ENCODE assay signal across 10 cellular contexts in the genomic region with DNA sequence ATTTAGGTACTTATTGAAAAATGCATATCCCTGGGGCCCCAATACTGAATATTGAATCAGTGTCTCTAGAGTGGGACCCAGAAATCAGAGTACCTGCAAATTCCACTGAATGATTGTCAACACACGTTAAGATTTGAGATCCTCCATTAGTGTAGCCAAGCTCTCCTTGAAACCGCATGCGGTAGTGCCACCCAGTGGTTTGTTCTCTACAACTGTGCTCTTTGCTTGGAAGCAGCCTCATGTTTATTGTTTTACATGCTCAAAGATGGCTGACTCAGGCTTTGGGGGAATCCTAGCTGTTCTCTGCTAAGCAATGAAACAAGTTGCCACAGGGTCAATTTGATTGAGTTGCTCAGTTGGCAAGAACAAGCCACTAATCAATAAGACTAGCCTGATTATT.
DNase-seq lines count a peak whose midpoint lies in the region; ATAC-seq, FAIRE-seq and TF ChIP-seq lines count a peak whose summit lies in the region.
"Had no signal": no experiment of that assay in that cellular context is flagged by ENCODE, and none has a peak within 500 bp of the region (broad histone marks: within the 10 kb centered on the region; RNA-seq: fewer than 3 reads in every experiment).

No MANE protein-coding gene starts in this region.

- no peak overlapping the region for H3K4me3 Mint-ChIP-seq in WTC11
- H3K4me3 Mint-ChIP-seq in glutamatergic neuron (ENCODE audit: unreplicated experiment), result no peak overlapping the region
- H3K4me3 Mint-ChIP-seq: naive B cell had no signal

- H3K9me3 ChIP-seq in gastrocnemius medialis, result peaks cover 0 to 7% (median 0%) of the 10 kb centered on the region in 3 donors

- no peaks in the 10 kb centered on the region for H3K4me1 ChIP-seq in gastrocnemius medialis

- peaks cover 6% of the 10 kb centered on the region; the same call in 1 of the 2 replicates for H3K4me1 Mint-ChIP-seq in WTC11
- H3K4me1 Mint-ChIP-seq in glutamatergic neuron (ENCODE audit: low read depth, unreplicated experiment), result peaks cover 10% of the 10 kb centered on the region
- H3K4me1 Mint-ChIP-seq: naive B cell had no signal

- no peak overlapping the region for H3K27ac Mint-ChIP-seq in WTC11
- H3K27ac Mint-ChIP-seq in glutamatergic neuron (ENCODE audit: unreplicated experiment), result no peak overlapping the region
- H3K27ac Mint-ChIP-seq: naive B cell had no signal

- no peaks in the 10 kb centered on the region for H3K36me3 ChIP-seq in gastrocnemius medialis

- no peak for FAIRE-seq in frontal cortex (lab: Jason Lieb, UNC)

- CTCF ChIA-PET in WTC11 (lab: Charles Lee), result interaction anchor here (0.5 to 1.3 kb wide), 8 partner anchors 37 to 1335 kb away, joined by 3 to 8 read pairs (median 4); no protein-coding TSS in a partner anchor

- H3K27me3 Mint-ChIP-seq in WTC11 (ENCODE audit: low read depth) (no peaks in the 10 kb centered on the region), glutamatergic neuron (ENCODE audit: unreplicated experiment) (no peaks in the 10 kb centered on the region)

- TF ChIP-seq CTCF in WTC11 (IDR thresholded peaks at IDR 0.05) (peak; percentile 28; the same call in 1 of the 2 replicates), glutamatergic neuron (IDR thresholded peaks at IDR 0.05; ENCODE audit: partially characterized antibody, unreplicated experiment) (peak; percentile 62), gastrocnemius medialis (IDR thresholded peaks at IDR 0.05 in 4 of 5, conservative IDR thresholded peaks at IDR 0.05 in 1 of 5) (peak in 4 of 5 experiments; percentile 18 to 59 (median 41))

- peak; percentile 66 for DNase-seq in ELF-1 (ENCODE audit: low read depth, low spot score)
- DNase-seq in LoVo (ENCODE audit: low spot score), result peak; percentile 19
- peak; percentile 73 for DNase-seq in WTC11 (ENCODE audit: low spot score)
- DNase-seq in glutamatergic neuron, result peak; percentile 74
- DNase-seq in gastrocnemius medialis, result peak; percentile 41 to 61
- DNase-seq in frontal cortex (ENCODE audit: low spot score in 2 of 2), result no peak
- DNase-seq: naive B cell had no signal

- H3K9me3 Mint-ChIP-seq in WTC11 (peaks cover 28% of the 10 kb centered on the region), glutamatergic neuron (ENCODE audit: unreplicated experiment) (no peaks in the 10 kb centered on the region)

- ATAC-seq in GM21423 (IDR thresholded peaks at IDR 0.05; ENCODE audit: unreplicated experiment) (peak; percentile 79), WTC11 (peak; percentile 84), gastrocnemius medialis (peak; percentile 88 to 94), HG03571 (IDR thresholded peaks at IDR 0.05; ENCODE audit: unreplicated experiment) (no peak)

- H3K27ac ChIP-seq in gastrocnemius medialis, result no peak overlapping the region
- H3K27ac ChIP-seq: SK-N-MC had no signal

- H3K4me3 ChIP-seq in gastrocnemius medialis, result no peak overlapping the region
- H3K4me3 ChIP-seq: SK-N-MC had no signal

- POLR2A ChIA-PET in WTC11 (lab: Charles Lee), result no interaction called here

- intact Hi-C loops in gastrocnemius medialis (cut with DNase I; ENCODE audit: low total_unique reads), result loop anchor here (5.0 to 10.0 kb wide), 2 partner anchors 163 to 445 kb away; no protein-coding TSS in a partner anchor

- no peaks in the 10 kb centered on the region for H3K27me3 ChIP-seq in gastrocnemius medialis

- no peak for TF ChIP-seq POLR2A in gastrocnemius medialis (IDR thresholded peaks at IDR 0.05)

- H3K36me3 Mint-ChIP-seq in WTC11 (peaks cover 13% of the 10 kb centered on the region), glutamatergic neuron (ENCODE audit: unreplicated experiment) (peaks cover 10% of the 10 kb centered on the region)
- H3K36me3 Mint-ChIP-seq: naive B cell had no signal

- in situ Hi-C loops in gastrocnemius medialis (cut with MboI; ENCODE audit: low sequenced_read_pairs in 4 of 4), result loop anchor here in 1 of 4 donors (10.0 to 25.0 kb wide), 3 partner anchors 303 to 1340 kb away; no protein-coding TSS in a partner anchor

TF ChIP-seq in WTC11, 78 proteins besides CTCF, POLR2A, EP300 and RAD21 (continues in another document):
- TF ChIP-seq, protein P1, sequence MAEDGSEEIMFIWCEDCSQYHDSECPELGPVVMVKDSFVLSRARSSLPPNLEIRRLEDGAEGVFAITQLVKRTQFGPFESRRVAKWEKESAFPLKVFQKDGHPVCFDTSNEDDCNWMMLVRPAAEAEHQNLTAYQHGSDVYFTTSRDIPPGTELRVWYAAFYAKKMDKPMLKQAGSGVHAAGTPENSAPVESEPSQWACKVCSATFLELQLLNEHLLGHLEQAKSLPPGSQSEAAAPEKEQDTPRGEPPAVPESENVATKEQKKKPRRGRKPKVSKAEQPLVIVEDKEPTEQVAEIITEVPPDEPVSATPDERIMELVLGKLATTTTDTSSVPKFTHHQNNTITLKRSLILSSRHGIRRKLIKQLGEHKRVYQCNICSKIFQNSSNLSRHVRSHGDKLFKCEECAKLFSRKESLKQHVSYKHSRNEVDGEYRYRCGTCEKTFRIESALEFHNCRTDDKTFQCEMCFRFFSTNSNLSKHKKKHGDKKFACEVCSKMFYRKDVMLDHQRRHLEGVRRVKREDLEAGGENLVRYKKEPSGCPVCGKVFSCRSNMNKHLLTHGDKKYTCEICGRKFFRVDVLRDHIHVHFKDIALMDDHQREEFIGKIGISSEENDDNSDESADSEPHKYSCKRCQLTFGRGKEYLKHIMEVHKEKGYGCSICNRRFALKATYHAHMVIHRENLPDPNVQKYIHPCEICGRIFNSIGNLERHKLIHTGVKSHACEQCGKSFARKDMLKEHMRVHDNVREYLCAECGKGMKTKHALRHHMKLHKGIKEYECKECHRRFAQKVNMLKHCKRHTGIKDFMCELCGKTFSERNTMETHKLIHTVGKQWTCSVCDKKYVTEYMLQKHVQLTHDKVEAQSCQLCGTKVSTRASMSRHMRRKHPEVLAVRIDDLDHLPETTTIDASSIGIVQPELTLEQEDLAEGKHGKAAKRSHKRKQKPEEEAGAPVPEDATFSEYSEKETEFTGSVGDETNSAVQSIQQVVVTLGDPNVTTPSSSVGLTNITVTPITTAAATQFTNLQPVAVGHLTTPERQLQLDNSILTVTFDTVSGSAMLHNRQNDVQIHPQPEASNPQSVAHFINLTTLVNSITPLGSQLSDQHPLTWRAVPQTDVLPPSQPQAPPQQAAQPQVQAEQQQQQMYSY (CRISPR knock-in tag; IDR thresholded peaks at IDR 0.05), result no peak
- TF ChIP-seq EMX1 (CRISPR knock-in tag; IDR thresholded peaks at IDR 0.05) (no peak), TCF7 (CRISPR knock-in tag; IDR thresholded peaks at IDR 0.05; ENCODE audit: low read depth) (no peak), ZNF317 (CRISPR knock-in tag; IDR thresholded peaks at IDR 0.05; ENCODE audit: borderline replicate concordance, low read depth) (no peak)
- TF ChIP-seq, protein P2, sequence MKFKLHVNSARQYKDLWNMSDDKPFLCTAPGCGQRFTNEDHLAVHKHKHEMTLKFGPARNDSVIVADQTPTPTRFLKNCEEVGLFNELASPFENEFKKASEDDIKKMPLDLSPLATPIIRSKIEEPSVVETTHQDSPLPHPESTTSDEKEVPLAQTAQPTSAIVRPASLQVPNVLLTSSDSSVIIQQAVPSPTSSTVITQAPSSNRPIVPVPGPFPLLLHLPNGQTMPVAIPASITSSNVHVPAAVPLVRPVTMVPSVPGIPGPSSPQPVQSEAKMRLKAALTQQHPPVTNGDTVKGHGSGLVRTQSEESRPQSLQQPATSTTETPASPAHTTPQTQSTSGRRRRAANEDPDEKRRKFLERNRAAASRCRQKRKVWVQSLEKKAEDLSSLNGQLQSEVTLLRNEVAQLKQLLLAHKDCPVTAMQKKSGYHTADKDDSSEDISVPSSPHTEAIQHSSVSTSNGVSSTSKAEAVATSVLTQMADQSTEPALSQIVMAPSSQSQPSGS (CRISPR knock-in tag; IDR thresholded peaks at IDR 0.05; ENCODE audit: borderline replicate concordance, low read depth), result no peak
- TF ChIP-seq, protein P3, sequence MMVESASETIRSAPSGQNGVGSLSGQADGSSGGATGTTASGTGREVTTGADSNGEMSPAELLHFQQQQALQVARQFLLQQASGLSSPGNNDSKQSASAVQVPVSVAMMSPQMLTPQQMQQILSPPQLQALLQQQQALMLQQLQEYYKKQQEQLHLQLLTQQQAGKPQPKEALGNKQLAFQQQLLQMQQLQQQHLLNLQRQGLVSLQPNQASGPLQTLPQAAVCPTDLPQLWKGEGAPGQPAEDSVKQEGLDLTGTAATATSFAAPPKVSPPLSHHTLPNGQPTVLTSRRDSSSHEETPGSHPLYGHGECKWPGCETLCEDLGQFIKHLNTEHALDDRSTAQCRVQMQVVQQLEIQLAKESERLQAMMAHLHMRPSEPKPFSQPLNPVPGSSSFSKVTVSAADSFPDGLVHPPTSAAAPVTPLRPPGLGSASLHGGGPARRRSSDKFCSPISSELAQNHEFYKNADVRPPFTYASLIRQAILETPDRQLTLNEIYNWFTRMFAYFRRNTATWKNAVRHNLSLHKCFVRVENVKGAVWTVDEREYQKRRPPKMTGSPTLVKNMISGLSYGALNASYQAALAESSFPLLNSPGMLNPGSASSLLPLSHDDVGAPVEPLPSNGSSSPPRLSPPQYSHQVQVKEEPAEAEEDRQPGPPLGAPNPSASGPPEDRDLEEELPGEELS (CRISPR knock-in tag; IDR thresholded peaks at IDR 0.05), result no peak

Comparison
In these comparisons a context has a peak if more than half of its experiments do, and no peak if none do; other contexts are left out.
1. DNase-seq: peak in ELF-1 (single experiment), LoVo (single experiment), WTC11 (single experiment), glutamatergic neuron (single experiment) and gastrocnemius medialis (2 of 2); none in frontal cortex (0 of 2).
2. Peak in every context shown above with its lines, with median percentiles within 50 percentile points of each other: CTCF ChIP-seq.